ENCODE assay signal across 8 cellular contexts in the genomic region with DNA sequence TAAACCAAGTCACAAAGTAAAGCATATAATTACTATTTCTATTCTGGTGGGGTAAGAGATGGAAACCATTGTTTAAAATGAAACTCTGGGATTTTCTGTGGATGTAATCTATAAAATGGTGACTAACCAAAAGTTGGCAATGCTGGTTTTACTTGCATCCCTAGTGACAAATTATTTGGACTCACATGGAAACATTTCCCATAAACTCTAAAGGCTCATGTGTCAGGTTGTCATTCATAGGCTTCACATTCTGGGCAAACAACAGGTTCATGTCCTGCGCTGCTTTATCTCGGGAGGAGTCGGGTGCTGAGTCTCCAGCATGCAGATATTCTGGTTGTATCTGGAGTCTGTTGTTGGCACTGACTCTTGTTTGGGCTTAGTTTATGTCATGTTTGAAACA.
"Had no signal": no experiment of that assay in that cellular context is flagged by ENCODE, and none has a peak within 500 bp of the region (broad histone marks: within the 10 kb centered on the region; RNA-seq: fewer than 3 reads in every experiment).

No MANE protein-coding gene starts in this region.

- ATAC-seq: GM12878 had no signal

- FAIRE-seq: G401.6, GM12878, GM12891, GM12892, GM18507, GM19239 had no signal

- DNase-seq: GDM1, GF-D8 had no signal

- H3K4me3 ChIP-seq: GM12878 had no signal
